ENCODE assay signal across 10 cellular contexts in the genomic region with DNA sequence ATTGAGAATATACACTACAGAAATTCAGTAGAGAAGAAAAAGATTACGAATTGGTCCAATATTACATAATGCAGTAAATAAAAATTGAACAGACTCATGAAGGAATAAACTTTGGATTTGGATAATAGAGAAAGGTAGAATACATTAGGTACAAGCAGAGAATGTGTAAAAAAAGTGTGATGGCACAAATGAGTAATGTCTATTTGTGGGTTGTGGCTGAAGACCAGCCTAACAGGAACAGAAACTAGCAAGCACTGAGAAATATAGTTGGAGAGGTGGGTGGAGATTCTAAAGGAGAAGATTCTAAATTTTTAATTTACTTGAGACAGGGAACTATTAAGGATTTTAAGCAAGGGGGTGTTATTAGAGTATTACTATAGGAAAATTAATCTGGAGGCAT. TPM values are rescaled to one million over a fixed set of nuclear protein-coding genes. Genes with fewer than 3 reads are reported as not detected.
A peak's percentile ranks its signal among the peaks of the same experiment; 100 is the strongest.
DNase-seq lines count a peak whose midpoint lies in the region; ATAC-seq, FAIRE-seq and TF ChIP-seq lines count a peak whose summit lies in the region.
"Had no signal": no experiment of that assay in that cellular context is flagged by ENCODE, and none has a peak within 500 bp of the region (broad histone marks: within the 10 kb centered on the region; RNA-seq: fewer than 3 reads in every experiment).

No MANE protein-coding gene starts in this region.

- DNase-seq in K562 (ENCODE audit: extremely low read depth in 1 of 4, low spot score in 3 of 4): no peak
- DNase-seq in foreskin keratinocyte: no peak
- DNase-seq in activated T-cell treated with anti-CD3 and anti-CD28 coated beads, Interleukin-2, amount 50 U/mL, for 1 hour: no peak
- no peak for DNase-seq in activated CD4-positive, alpha-beta T cell treated with anti-CD3 and anti-CD28 coated beads, Interleukin-2, amount 50 U/mL, for 1 hour

- no peak overlapping the region for H2AFZ ChIP-seq in K562 (ENCODE audit: low read depth, low read length)

- 88% methylated on average over 1 of the region's 1 CpG for WGBS in K562 (ENCODE audit: insufficient coverage, low coverage, missing lambda C conversion rate)

- H3K4me1 ChIP-seq in K562 (replicated peaks in 1 of 2; ENCODE audit: control insufficient read depth in 2 of 2, insufficient read depth in 2 of 2, low read length in 2 of 2) (peaks cover 0 to 14% of the 10 kb centered on the region in 2 experiments; a peak in 3 of 5 replicates), foreskin keratinocyte (no peaks in the 10 kb centered on the region)

- H3K27me3 ChIP-seq in K562 (ENCODE audit: control insufficient read depth in 2 of 2, insufficient read depth in 2 of 2, low read length in 2 of 2) (no peaks in the 10 kb centered on the region), foreskin keratinocyte (no peaks in the 10 kb centered on the region)

- no peak for TF ChIP-seq RAD21 in K562 (CRISPR knock-in tag; conservative IDR thresholded peaks at IDR 0.05 in 1 of 2, IDR thresholded peaks at IDR 0.05 in 1 of 2)

- in situ Hi-C loops in K562 (cut with MboI): no loop called here

- H4K20me1 ChIP-seq in K562 (replicated peaks; ENCODE audit: control insufficient read depth, insufficient read depth, low read length): no peaks in the 10 kb centered on the region

- H3K4me2 ChIP-seq in K562 (ENCODE audit: insufficient read depth, low read length): no peak overlapping the region

- H3K27ac ChIP-seq in K562 (ENCODE audit: extremely low read depth, low read depth, low read length): no peak overlapping the region
- H3K27ac ChIP-seq in foreskin keratinocyte: no peak overlapping the region

- CTCF ChIA-PET in K562 (lab: Yijun Ruan, JAX; ENCODE audit: low intra/inter-chr PET ratio): no interaction called here

- H3K9me3 ChIP-seq in K562 (replicated peaks; ENCODE audit: control insufficient read depth, insufficient read depth, low read depth, low read length): peaks cover 4% of the 10 kb centered on the region

- H3K9me1 ChIP-seq in K562 (ENCODE audit: control insufficient read depth, insufficient read depth, low read length): no peaks in the 10 kb centered on the region

- H3K9ac ChIP-seq in K562 (ENCODE audit: insufficient read depth in 1 of 2, low read depth in 2 of 2, low read length in 2 of 2): no peak overlapping the region

- no peak for FAIRE-seq in K562 (lab: Jason Lieb, UNC)
- FAIRE-seq: D721Med had no signal

- no TSS peak for BruUV-seq in K562 (replicated peaks; lab: Mats Ljungman, UMichigan)

- no peak overlapping the region for H3K4me3 ChIP-seq in K562

- TF ChIP-seq EP300 in K562 (IDR thresholded peaks at IDR 0.05; ENCODE audit: low read length): no peak

- H3K79me2 ChIP-seq in K562 (ENCODE audit: control insufficient read depth, insufficient read depth, low read length): no peaks in the 10 kb centered on the region

- TF ChIP-seq CTCF in K562 (IDR thresholded peaks at IDR 0.05 in 2 of 3, conservative IDR thresholded peaks at IDR 0.05 in 1 of 3; ENCODE audit: insufficient read depth in 2 of 3, low read depth in 1 of 3, low read length in 3 of 3) (no peak), foreskin keratinocyte (conservative IDR thresholded peaks at IDR 0.05) (no peak)

- POLR2A ChIA-PET in K562 (lab: Yijun Ruan, JAX): no interaction called here

- intact Hi-C loops in K562 (cut with micrococcal nuclease): no loop called here

- ATAC-seq in GM18517 (IDR thresholded peaks at IDR 0.05; ENCODE audit: unreplicated experiment): peak; percentile 100
- peak; percentile 99 for ATAC-seq in GM21528 (IDR thresholded peaks at IDR 0.05; ENCODE audit: low FRiP score, unreplicated experiment)
- peak; percentile 100 for ATAC-seq in HG03342 (IDR thresholded peaks at IDR 0.05; ENCODE audit: unreplicated experiment)
- ATAC-seq in K562: no peak
- ATAC-seq in SK-N-SH treated with all-trans-retinoic acid at 6 μM for 48 hours: no peak
- ATAC-seq in foreskin keratinocyte: no peak

- TF ChIP-seq POLR2A in K562 (conservative IDR thresholded peaks at IDR 0.05): no peak

- peaks cover 4% of the 10 kb centered on the region; the same call in 2 of the 3 replicates for H3K36me3 ChIP-seq in K562 (ENCODE audit: control insufficient read depth, insufficient read depth, low read length)

TF ChIP-seq in K562, 482 proteins besides CTCF, POLR2A, EP300 and RAD21 (continues in another document):
- TF ChIP-seq, protein P1, sequence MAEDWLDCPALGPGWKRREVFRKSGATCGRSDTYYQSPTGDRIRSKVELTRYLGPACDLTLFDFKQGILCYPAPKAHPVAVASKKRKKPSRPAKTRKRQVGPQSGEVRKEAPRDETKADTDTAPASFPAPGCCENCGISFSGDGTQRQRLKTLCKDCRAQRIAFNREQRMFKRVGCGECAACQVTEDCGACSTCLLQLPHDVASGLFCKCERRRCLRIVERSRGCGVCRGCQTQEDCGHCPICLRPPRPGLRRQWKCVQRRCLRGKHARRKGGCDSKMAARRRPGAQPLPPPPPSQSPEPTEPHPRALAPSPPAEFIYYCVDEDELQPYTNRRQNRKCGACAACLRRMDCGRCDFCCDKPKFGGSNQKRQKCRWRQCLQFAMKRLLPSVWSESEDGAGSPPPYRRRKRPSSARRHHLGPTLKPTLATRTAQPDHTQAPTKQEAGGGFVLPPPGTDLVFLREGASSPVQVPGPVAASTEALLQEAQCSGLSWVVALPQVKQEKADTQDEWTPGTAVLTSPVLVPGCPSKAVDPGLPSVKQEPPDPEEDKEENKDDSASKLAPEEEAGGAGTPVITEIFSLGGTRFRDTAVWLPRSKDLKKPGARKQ (CRISPR knock-in tag; IDR thresholded peaks at IDR 0.05): 0 out of 2 replicates have a peak, but pooled peaks have one; percentile 12
- TF ChIP-seq CCAR2 (IDR thresholded peaks at IDR 0.05; ENCODE audit: low read depth, low read length): no peak

TF ChIP-seq in SK-N-SH treated with all-trans-retinoic acid at 6 μM for 48 hours, 23 proteins besides CTCF, POLR2A, EP300 and RAD21 (continues in another document):
- TF ChIP-seq CSDC2 (CRISPR knock-in tag; IDR thresholded peaks at IDR 0.05) (no peak), SNAI2 (CRISPR knock-in tag; IDR thresholded peaks at IDR 0.05) (no peak)
- TF ChIP-seq, protein P2, sequence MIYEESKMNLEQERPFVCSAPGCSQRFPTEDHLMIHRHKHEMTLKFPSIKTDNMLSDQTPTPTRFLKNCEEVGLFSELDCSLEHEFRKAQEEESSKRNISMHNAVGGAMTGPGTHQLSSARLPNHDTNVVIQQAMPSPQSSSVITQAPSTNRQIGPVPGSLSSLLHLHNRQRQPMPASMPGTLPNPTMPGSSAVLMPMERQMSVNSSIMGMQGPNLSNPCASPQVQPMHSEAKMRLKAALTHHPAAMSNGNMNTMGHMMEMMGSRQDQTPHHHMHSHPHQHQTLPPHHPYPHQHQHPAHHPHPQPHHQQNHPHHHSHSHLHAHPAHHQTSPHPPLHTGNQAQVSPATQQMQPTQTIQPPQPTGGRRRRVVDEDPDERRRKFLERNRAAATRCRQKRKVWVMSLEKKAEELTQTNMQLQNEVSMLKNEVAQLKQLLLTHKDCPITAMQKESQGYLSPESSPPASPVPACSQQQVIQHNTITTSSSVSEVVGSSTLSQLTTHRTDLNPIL (CRISPR knock-in tag; IDR thresholded peaks at IDR 0.05; ENCODE audit: low read depth): no peak

RNA-seq across cellular contexts. Expression of a gene that starts 15.2 kb away (rescaled TPM):
- 19.0 and 56.6 TPM in 2 replicates for total RNA-seq in K562 (2011; cell fraction: chromatin; rRNA removed; ENCODE audit: low replicate concordance)
- total RNA-seq in K562 (2011; cell fraction: nucleolus; rRNA removed): 11.3 and 13.7 TPM in 2 replicates
- total RNA-seq in K562 (2011; cell fraction: nucleoplasm; rRNA removed): 21.7 and 34.1 TPM in 2 replicates
- total RNA-seq in K562 (2014; rRNA removed) (7.6 and 8.1 TPM in 2 replicates), K562 (2014; rRNA removed; fragmentation: Illumina TruSeq; extraction: Trizol) (13.0 and 13.1 TPM in 2 replicates), K562 (2015; rRNA removed; fragmentation: Illumina TruSeq; extraction: Trizol) (13.4 and 14.4 TPM in 2 replicates), K562 (2021) (10.4 and 11.1 TPM in 2 replicates), foreskin keratinocyte (30.2 and 30.9 TPM in 2 replicates)
- polyA plus RNA-seq in K562 (2011; rRNA removed) (11.5 and 12.8 TPM in 2 replicates), K562 (2014; fragmentation: Illumina TruSeq; extraction: Trizol) (7.5 and 9.4 TPM in 2 replicates), K562 (2014; fragmentation: Nextera tagmentation; extraction: Ambion mirVana) (1 to 10 TPM; 3.7 to 4.5 TPM), K562 (2014; rRNA removed) (7.3 and 10.1 TPM in 2 replicates), foreskin keratinocyte (4.6 and 5.4 TPM in 2 replicates)
- 5.6 and 5.9 TPM in 2 replicates for polyA plus RNA-seq in K562 (2011; cell fraction: cytosol; rRNA removed)
- 20.8 and 20.9 TPM in 2 replicates for polyA plus RNA-seq in K562 (2011; cell fraction: nucleus; rRNA removed)
- polyA plus RNA-seq in K562 (2012): 6.8 and 8.2 TPM in 2 replicates
- polyA minus RNA-seq in K562 (2011; rRNA and poly(A)+ RNA removed): 26.4 and 36.7 TPM in 2 replicates
- polyA minus RNA-seq in K562 (2011; cell fraction: cytosol; rRNA and poly(A)+ RNA removed): 7.6 and 15.2 TPM in 2 replicates
- 24.5 and 39.3 TPM in 2 replicates for polyA minus RNA-seq in K562 (2011; cell fraction: nucleus; rRNA and poly(A)+ RNA removed)

RNA-seq across cellular contexts. Expression of a gene that starts 30.2 kb away (rescaled TPM):
- total RNA-seq in K562 (2011; cell fraction: chromatin; rRNA removed; ENCODE audit: low replicate concordance): 2.7 TPM in 1 of 2 replicates, not detected in the other
- not detected in 2 replicates for total RNA-seq in K562 (2011; cell fraction: nucleolus; rRNA removed)
- not detected in 2 replicates for total RNA-seq in K562 (2011; cell fraction: nucleoplasm; rRNA removed)
- total RNA-seq in K562 (2014; rRNA removed): 0.37 and 2.0 TPM in 2 replicates
- 1.8 and 1.9 TPM in 2 replicates for total RNA-seq in K562 (2014; rRNA removed; fragmentation: Illumina TruSeq; extraction: Trizol)
- total RNA-seq in K562 (2015; rRNA removed; fragmentation: Illumina TruSeq; extraction: Trizol): 1.5 and 2.5 TPM in 2 replicates
- total RNA-seq in K562 (2021): 1.2 and 1.7 TPM in 2 replicates
- 0.49 and 1.4 TPM in 2 replicates for polyA plus RNA-seq in K562 (2011; rRNA removed)
- 0.16 TPM in 1 of 2 replicates, not detected in the other for polyA plus RNA-seq in K562 (2011; cell fraction: cytosol; rRNA removed)
- polyA plus RNA-seq in K562 (2011; cell fraction: nucleus; rRNA removed): 0.37 and 0.70 TPM in 2 replicates
- polyA plus RNA-seq in K562 (2012): 0.79 and 1.2 TPM in 2 replicates
- polyA plus RNA-seq in K562 (2014; fragmentation: Illumina TruSeq; extraction: Trizol): 0.62 and 0.97 TPM in 2 replicates
- polyA plus RNA-seq in K562 (2014; fragmentation: Nextera tagmentation; extraction: Ambion mirVana): under 1 TPM; 0.62 to 0.87 TPM
- 0.73 and 1.7 TPM in 2 replicates for polyA plus RNA-seq in K562 (2014; rRNA removed)
- 0.57 and 0.60 TPM in 2 replicates for polyA minus RNA-seq in K562 (2011; rRNA and poly(A)+ RNA removed)
- not detected in 2 replicates for polyA minus RNA-seq in K562 (2011; cell fraction: cytosol; rRNA and poly(A)+ RNA removed)
- 0.67 and 1.00 TPM in 2 replicates for polyA minus RNA-seq in K562 (2011; cell fraction: nucleus; rRNA and poly(A)+ RNA removed)
- total RNA-seq in foreskin keratinocyte: not detected in 2 replicates
- polyA plus RNA-seq in foreskin keratinocyte: not detected in 2 replicates
- total RNA-seq: subcutaneous adipose tissue had no signal

Comparison
In these comparisons a context has a peak if more than half of its experiments do, and no peak if none do; other contexts are left out.
1. ATAC-seq: peak in GM18517 (single experiment), GM21528 (single experiment) and HG03342 (single experiment); none in K562 (single experiment), SK-N-SH treated with all-trans-retinoic acid at 6 μM for 48 hours (single experiment) and foreskin keratinocyte (single experiment).